In the genomic region with DNA sequence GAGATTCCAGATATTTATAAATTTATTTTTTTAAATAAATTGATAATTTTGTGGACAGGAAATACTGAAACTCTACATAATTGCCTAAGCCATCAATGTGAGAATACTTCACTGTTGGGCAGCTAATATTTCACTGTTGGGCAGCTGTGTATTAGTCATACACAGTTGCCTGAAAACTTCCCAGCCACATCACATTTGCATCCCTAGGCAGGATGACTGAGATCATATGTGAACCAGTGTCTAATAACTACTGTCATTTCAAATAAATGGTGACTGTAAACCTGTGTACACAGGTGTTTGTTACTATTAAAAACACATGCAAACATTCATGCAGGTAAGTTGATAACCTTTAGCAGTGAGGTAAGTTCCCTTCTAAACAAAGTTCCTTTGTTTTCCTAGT, we compare ENCODE assay signal across 8 cellular contexts. TPM values are rescaled to one million over a fixed set of nuclear protein-coding genes. Genes with fewer than 3 reads are reported as not detected.
DNase-seq lines count a peak whose midpoint lies in the region; ATAC-seq and TF ChIP-seq lines count a peak whose summit lies in the region.
"Had no signal": no experiment of that assay in that cellular context is flagged by ENCODE, and none has a peak within 500 bp of the region (broad histone marks: within the 10 kb centered on the region; RNA-seq: fewer than 3 reads in every experiment).

No MANE protein-coding gene starts in this region.

- H3K36me3 ChIP-seq in smooth muscle cell (ENCODE audit: low read depth) = no peaks in the 10 kb centered on the region

- no peak overlapping the region for H2AFZ ChIP-seq in smooth muscle cell (ENCODE audit: low read depth)

- no peak overlapping the region for H3K4me3 Mint-ChIP-seq in natural killer cell treated with Interleukin-12 subunit alpha and Interleukin-12 subunit beta and Interleukin-15 and Interleukin-18, amount 100 ng/mL, for 72 hours
- H3K4me3 Mint-ChIP-seq: activated CD4-positive, alpha-beta T cell treated with anti-CD3 and anti-CD28 coated beads for 36 hours had no signal

- no peaks in the 10 kb centered on the region for H3K27me3 Mint-ChIP-seq in natural killer cell treated with Interleukin-12 subunit alpha and Interleukin-12 subunit beta and Interleukin-15 and Interleukin-18, amount 100 ng/mL, for 72 hours
- H3K27me3 Mint-ChIP-seq: activated CD4-positive, alpha-beta T cell treated with anti-CD3 and anti-CD28 coated beads for 36 hours had no signal

- H3K9me3 Mint-ChIP-seq in natural killer cell treated with Interleukin-12 subunit alpha and Interleukin-12 subunit beta and Interleukin-15 and Interleukin-18, amount 100 ng/mL, for 72 hours = no peaks in the 10 kb centered on the region

- DNase-seq in smooth muscle cell (lab: John Stamatoyannopoulos, UW; ENCODE audit: unreplicated experiment) = no peak
- DNase-seq in natural killer cell treated with Interleukin-12 subunit alpha and Interleukin-12 subunit beta and Interleukin-15 and Interleukin-18, amount 100 ng/mL, for 72 hours (ENCODE audit: low spot score) = no peak
- DNase-seq in iPS-NIHi11 (ENCODE audit: low spot score) = no peak
- DNase-seq in DMS 273 (lab: John Stamatoyannopoulos, UW; ENCODE audit: unreplicated experiment) = no peak
- DNase-seq: activated CD4-positive, alpha-beta T cell treated with anti-CD3 and anti-CD28 coated beads for 36 hours had no signal

- no peaks in the 10 kb centered on the region for H3K4me1 ChIP-seq in smooth muscle cell (ENCODE audit: low read depth)

- H3K4me3 ChIP-seq in smooth muscle cell = no peak overlapping the region

- H3K27me3 ChIP-seq in smooth muscle cell (ENCODE audit: low read depth) = no peaks in the 10 kb centered on the region

- ATAC-seq in GM19035 (IDR thresholded peaks at IDR 0.05; ENCODE audit: unreplicated experiment) (peak; percentile 71), HG03095 (IDR thresholded peaks at IDR 0.05; ENCODE audit: unreplicated experiment) (peak; percentile 75), SK-N-SH treated with all-trans-retinoic acid at 6 μM for 48 hours (peak; percentile 82)
- ATAC-seq in natural killer cell treated with Interleukin-12 subunit alpha and Interleukin-12 subunit beta and Interleukin-15 and Interleukin-18, amount 100 ng/mL, for 72 hours = no peak
- ATAC-seq: activated CD4-positive, alpha-beta T cell treated with anti-CD3 and anti-CD28 coated beads for 36 hours had no signal

- H3K36me3 Mint-ChIP-seq in natural killer cell treated with Interleukin-12 subunit alpha and Interleukin-12 subunit beta and Interleukin-15 and Interleukin-18, amount 100 ng/mL, for 72 hours = peaks cover 7% of the 10 kb centered on the region

- H3K9me3 ChIP-seq in smooth muscle cell (replicated peaks; ENCODE audit: low read depth) = no peaks in the 10 kb centered on the region

- no peaks in the 10 kb centered on the region for H3K4me1 Mint-ChIP-seq in natural killer cell treated with Interleukin-12 subunit alpha and Interleukin-12 subunit beta and Interleukin-15 and Interleukin-18, amount 100 ng/mL, for 72 hours (ENCODE audit: low read depth in 2 of 2)
- H3K4me1 Mint-ChIP-seq: activated CD4-positive, alpha-beta T cell treated with anti-CD3 and anti-CD28 coated beads for 36 hours had no signal

- no peaks in the 10 kb centered on the region for H3F3A ChIP-seq in smooth muscle cell (ENCODE audit: low read depth)

- H3K27ac ChIP-seq in smooth muscle cell (ENCODE audit: low read depth) = peak overlapping the region; percentile 40

- no peaks in the 10 kb centered on the region for H4K20me1 ChIP-seq in smooth muscle cell (ENCODE audit: low read depth)

- no peak overlapping the region for H3K9ac ChIP-seq in smooth muscle cell (ENCODE audit: low read depth)

- H3K4me2 ChIP-seq in smooth muscle cell = no peak overlapping the region

- TF ChIP-seq CTCF in smooth muscle cell (IDR thresholded peaks at IDR 0.05; ENCODE audit: borderline replicate concordance, insufficient read depth, poor library complexity, severe bottlenecking) = no peak

- no peaks in the 10 kb centered on the region for H3K79me2 ChIP-seq in smooth muscle cell (ENCODE audit: low read depth)

- H3K27ac Mint-ChIP-seq in natural killer cell treated with Interleukin-12 subunit alpha and Interleukin-12 subunit beta and Interleukin-15 and Interleukin-18, amount 100 ng/mL, for 72 hours = no peak overlapping the region
- H3K27ac Mint-ChIP-seq: activated CD4-positive, alpha-beta T cell treated with anti-CD3 and anti-CD28 coated beads for 36 hours had no signal

TF ChIP-seq in SK-N-SH treated with all-trans-retinoic acid at 6 μM for 48 hours, 23 proteins besides CTCF, POLR2A, EP300 and RAD21:
- no peak for TF ChIP-seq BACH2 (CRISPR knock-in tag; IDR thresholded peaks at IDR 0.05; ENCODE audit: borderline replicate concordance)
- TF ChIP-seq, protein P1, sequence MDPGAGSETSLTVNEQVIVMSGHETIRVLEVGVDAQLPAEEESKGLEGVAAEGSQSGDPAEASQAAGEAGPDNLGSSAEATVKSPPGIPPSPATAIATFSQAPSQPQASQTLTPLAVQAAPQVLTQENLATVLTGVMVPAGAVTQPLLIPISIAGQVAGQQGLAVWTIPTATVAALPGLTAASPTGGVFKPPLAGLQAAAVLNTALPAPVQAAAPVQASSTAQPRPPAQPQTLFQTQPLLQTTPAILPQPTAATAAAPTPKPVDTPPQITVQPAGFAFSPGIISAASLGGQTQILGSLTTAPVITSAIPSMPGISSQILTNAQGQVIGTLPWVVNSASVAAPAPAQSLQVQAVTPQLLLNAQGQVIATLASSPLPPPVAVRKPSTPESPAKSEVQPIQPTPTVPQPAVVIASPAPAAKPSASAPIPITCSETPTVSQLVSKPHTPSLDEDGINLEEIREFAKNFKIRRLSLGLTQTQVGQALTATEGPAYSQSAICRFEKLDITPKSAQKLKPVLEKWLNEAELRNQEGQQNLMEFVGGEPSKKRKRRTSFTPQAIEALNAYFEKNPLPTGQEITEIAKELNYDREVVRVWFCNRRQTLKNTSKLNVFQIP (CRISPR knock-in tag; IDR thresholded peaks at IDR 0.05; ENCODE audit: borderline replicate concordance, low read depth) = no peak

RNA-seq across cellular contexts. Expression of gene TMTC3, which starts 43.9 kb away (rescaled TPM):
- 49.3 and 64.0 TPM in 2 replicates for total RNA-seq in smooth muscle cell
- polyA plus RNA-seq in smooth muscle cell = 8.7 and 9.9 TPM in 2 replicates
- total RNA-seq in natural killer cell treated with Interleukin-12 subunit alpha and Interleukin-12 subunit beta and Interleukin-15 and Interleukin-18, amount 100 ng/mL, for 72 hours = 1 to 10 TPM; 7.9 to 8.6 TPM

RNA-seq across cellular contexts. Expression of gene CEP290, which starts 44.1 kb away (rescaled TPM):
- 13.2 and 22.2 TPM in 2 replicates for total RNA-seq in smooth muscle cell
- 10.4 and 13.8 TPM in 2 replicates for polyA plus RNA-seq in smooth muscle cell
- 10 to 100 TPM; 12.6 to 22.2 TPM for total RNA-seq in natural killer cell treated with Interleukin-12 subunit alpha and Interleukin-12 subunit beta and Interleukin-15 and Interleukin-18, amount 100 ng/mL, for 72 hours

Comparison
In these comparisons a context has a peak if more than half of its experiments do, and no peak if none do; other contexts are left out.
1. ATAC-seq: peak in GM19035 (single experiment), HG03095 (single experiment) and SK-N-SH treated with all-trans-retinoic acid at 6 μM for 48 hours (single experiment); none in natural killer cell treated with Interleukin-12 subunit alpha and Interleukin-12 subunit beta and Interleukin-15 and Interleukin-18, amount 100 ng/mL, for 72 hours (0 of 2).